Comparison of ENCODE assay signal across 7 cellular contexts in genomic region chr1:44819257-44819593, GRCh38. TPM values are rescaled to one million over a fixed set of nuclear protein-coding genes. Genes with fewer than 3 reads are reported as not detected.
DNase-seq lines count a peak whose midpoint lies in the region; ATAC-seq and TF ChIP-seq lines count a peak whose summit lies in the region.

No MANE protein-coding gene starts in this region.

- H3K4me3 ChIP-seq in H7 (ENCODE audit: insufficient read depth, low read depth, low read length) (peak overlapping the region; percentile 30), fibroblast of villous mesenchyme (ENCODE audit: low read depth, low read length) (peak overlapping the region; percentile 51), rectal smooth muscle tissue (ENCODE audit: low read length) (peak overlapping the region; percentile 79)

- peak overlapping the region; percentile 7 for H3K9ac ChIP-seq in rectal smooth muscle tissue (ENCODE audit: low read length)

- H3K36me3 ChIP-seq in H7 (replicated peaks; ENCODE audit: control insufficient read depth, insufficient read depth, low read length), result no peaks in the 10 kb centered on the region
- H3K36me3 ChIP-seq in rectal smooth muscle tissue (ENCODE audit: control insufficient read depth, insufficient read depth, low read length), result no peaks in the 10 kb centered on the region

- peak; percentile 6 for ATAC-seq in SK-N-SH treated with all-trans-retinoic acid at 6 μM for 48 hours
- no peak for ATAC-seq in GM19035 (IDR thresholded peaks at IDR 0.05; ENCODE audit: unreplicated experiment)

- DNase-seq in H7 (peak; percentile 47), fibroblast of villous mesenchyme (ENCODE audit: low read depth) (peak; percentile 84), NCI-H1105 treated with DMSO at 0.1 percent for 48 hours (lab: John Stamatoyannopoulos, UW) (no peak), GM10266 (ENCODE audit: extremely low spot score) (no peak)

- TF ChIP-seq CTCF in fibroblast of villous mesenchyme (IDR thresholded peaks at IDR 0.05; ENCODE audit: insufficient read depth, low read depth, low read length), result no peak
- TF ChIP-seq CTCF in GM10266 (IDR thresholded peaks at IDR 0.05; ENCODE audit: control insufficient read depth, insufficient read depth, low read depth, missing control alignments), result no peak

- H3K27me3 ChIP-seq in H7 (ENCODE audit: control insufficient read depth, insufficient read depth, low read length), result no peaks in the 10 kb centered on the region
- no peaks in the 10 kb centered on the region for H3K27me3 ChIP-seq in rectal smooth muscle tissue (ENCODE audit: control insufficient read depth, insufficient read depth, low read length)

- H3K4me1 ChIP-seq in rectal smooth muscle tissue (ENCODE audit: control insufficient read depth, insufficient read depth, low read length), result peaks cover 5% of the 10 kb centered on the region

- H3K27ac ChIP-seq in rectal smooth muscle tissue (ENCODE audit: low read depth, low read length), result peak overlapping the region; percentile 100

TF ChIP-seq in SK-N-SH treated with all-trans-retinoic acid at 6 μM for 48 hours, 23 proteins besides CTCF, POLR2A, EP300 and RAD21:
- TF ChIP-seq RARB (CRISPR knock-in tag; IDR thresholded peaks at IDR 0.05) (no peak), CREB5 (CRISPR knock-in tag; IDR thresholded peaks at IDR 0.05; ENCODE audit: low read depth) (no peak; the same call in 1 of the 2 replicates)
- TF ChIP-seq, protein P1, sequence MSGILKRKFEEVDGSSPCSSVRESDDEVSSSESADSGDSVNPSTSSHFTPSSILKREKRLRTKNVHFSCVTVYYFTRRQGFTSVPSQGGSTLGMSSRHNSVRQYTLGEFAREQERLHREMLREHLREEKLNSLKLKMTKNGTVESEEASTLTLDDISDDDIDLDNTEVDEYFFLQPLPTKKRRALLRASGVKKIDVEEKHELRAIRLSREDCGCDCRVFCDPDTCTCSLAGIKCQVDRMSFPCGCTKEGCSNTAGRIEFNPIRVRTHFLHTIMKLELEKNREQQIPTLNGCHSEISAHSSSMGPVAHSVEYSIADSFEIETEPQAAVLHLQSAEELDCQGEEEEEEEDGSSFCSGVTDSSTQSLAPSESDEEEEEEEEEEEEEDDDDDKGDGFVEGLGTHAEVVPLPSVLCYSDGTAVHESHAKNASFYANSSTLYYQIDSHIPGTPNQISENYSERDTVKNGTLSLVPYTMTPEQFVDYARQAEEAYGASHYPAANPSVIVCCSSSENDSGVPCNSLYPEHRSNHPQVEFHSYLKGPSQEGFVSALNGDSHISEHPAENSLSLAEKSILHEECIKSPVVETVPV (CRISPR knock-in tag; IDR thresholded peaks at IDR 0.05), result peak; percentile 18; the same call in 1 of the 2 replicates
TF ChIP-seq in SK-N-SH treated with all-trans-retinoic acid at 6 μM for 48 hours: peak in this region for 1.

RNA-seq across cellular contexts. Expression of gene BTBD19, which starts 10.9 kb away (rescaled TPM):
- total RNA-seq in H7 (2014; rRNA removed; shearing (Covaris generic)), result 0.78 and 1.4 TPM in 2 replicates
- total RNA-seq in fibroblast of villous mesenchyme, result 11.6 and 13.0 TPM in 2 replicates

RNA-seq across cellular contexts. Expression of gene DYNLT4, which starts 12.1 kb away (rescaled TPM):
- 1.00 TPM in 1 of 2 replicates, not detected in the other for total RNA-seq in H7 (2014; rRNA removed; shearing (Covaris generic))
- total RNA-seq in fibroblast of villous mesenchyme, result under 0.01 TPM in 1 of 2 replicates, not detected in the other

RNA-seq across cellular contexts. Expression of gene PLK3, which starts 19.0 kb away (rescaled TPM):
- 4.9 and 10.1 TPM in 2 replicates for total RNA-seq in H7 (2014; rRNA removed; shearing (Covaris generic))
- 44.0 and 44.5 TPM in 2 replicates for total RNA-seq in fibroblast of villous mesenchyme

RNA-seq across cellular contexts. Expression of gene PTCH2, which starts 23.8 kb away (rescaled TPM):
- total RNA-seq in H7 (2014; rRNA removed; shearing (Covaris generic)), result 0.18 and 0.42 TPM in 2 replicates
- under 0.01 and 0.32 TPM in 2 replicates for total RNA-seq in fibroblast of villous mesenchyme

RNA-seq across cellular contexts. Expression of gene BEST4, which starts 31.3 kb away (rescaled TPM):
- 0.80 and 1.4 TPM in 2 replicates for total RNA-seq in H7 (2014; rRNA removed; shearing (Covaris generic))
- total RNA-seq in fibroblast of villous mesenchyme, result not detected in 2 replicates

Comparison
In these comparisons a context has a peak if more than half of its experiments do, and no peak if none do; other contexts are left out.
1. DNase-seq: peak in H7 (single experiment) and fibroblast of villous mesenchyme (single experiment); none in NCI-H1105 treated with DMSO at 0.1 percent for 48 hours (single experiment) and GM10266 (single experiment).
2. Peak in every context shown above with its lines, with median percentiles within 50 percentile points of each other: H3K4me3 ChIP-seq.